Comparison of ENCODE assay signal across 8 cellular contexts in the genomic region with DNA sequence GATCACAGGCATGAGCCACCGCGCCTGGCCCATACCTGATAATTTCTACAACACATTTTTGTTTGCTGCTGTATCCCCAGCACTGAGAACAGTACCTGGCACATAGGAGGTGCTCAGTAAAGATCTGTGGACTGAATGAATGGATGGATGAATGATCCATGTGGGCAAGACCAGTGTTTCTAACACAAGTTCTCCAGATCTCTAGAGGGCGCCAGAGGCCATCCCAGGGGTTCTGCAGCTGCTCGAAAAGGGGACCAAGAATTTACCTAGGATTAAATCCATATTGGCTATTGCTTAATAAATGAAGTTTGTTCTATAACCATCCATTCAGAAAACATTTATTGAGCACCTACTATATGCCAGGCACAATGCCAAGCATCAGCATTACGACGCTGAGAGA.
DNase-seq lines count a peak whose midpoint lies in the region; ATAC-seq and TF ChIP-seq lines count a peak whose summit lies in the region.

No MANE protein-coding gene starts in this region.

- H3K27ac Mint-ChIP-seq in activated CD8-positive, alpha-beta memory T cell treated with anti-CD3 and anti-CD28 coated beads, Interleukin-2, amount 10 ng/mL, durations not matched to agents 7 days and 5 days, result no peak overlapping the region

- no peak overlapping the region for H3K4me3 Mint-ChIP-seq in activated CD8-positive, alpha-beta memory T cell treated with anti-CD3 and anti-CD28 coated beads, Interleukin-2, amount 10 ng/mL, durations not matched to agents 7 days and 5 days

- CTCF ChIA-PET in activated CD8-positive, alpha-beta memory T cell treated with anti-CD3 and anti-CD28 coated beads, Interleukin-2, amount 10 ng/mL, durations not matched to agents 7 days and 5 days (lab: Charles Lee), result interaction anchor here (1.2 kb wide), 1 partner anchor 12 kb away, joined by 5 read pairs; no protein-coding TSS in a partner anchor

- peak; percentile 57 for TF ChIP-seq CTCF in GM12874 (IDR thresholded peaks at IDR 0.05; ENCODE audit: insufficient read depth, low read depth, low read length)

- DNase-seq in Ammon's horn (ENCODE audit: low spot score) (peak; percentile 49), NCI-H2171 (lab: John Stamatoyannopoulos, UW) (peak; percentile 26), astrocyte of the hippocampus (ENCODE audit: low read depth, low spot score) (peak; percentile 7), medulla oblongata (ENCODE audit: extremely low spot score) (peak; percentile 12)
- no peak for DNase-seq in activated CD8-positive, alpha-beta memory T cell treated with anti-CD3 and anti-CD28 coated beads, Interleukin-2, amount 10 ng/mL, durations not matched to agents 7 days and 5 days

- H3K27me3 Mint-ChIP-seq in activated CD8-positive, alpha-beta memory T cell treated with anti-CD3 and anti-CD28 coated beads, Interleukin-2, amount 10 ng/mL, durations not matched to agents 7 days and 5 days, result peaks cover 3% of the 10 kb centered on the region

- ATAC-seq in HG03521 (IDR thresholded peaks at IDR 0.05; ENCODE audit: unreplicated experiment) (no peak), HG03565 (IDR thresholded peaks at IDR 0.05; ENCODE audit: unreplicated experiment) (no peak)
- no peak for ATAC-seq in activated CD8-positive, alpha-beta memory T cell treated with anti-CD3 and anti-CD28 coated beads, Interleukin-2, amount 10 ng/mL, durations not matched to agents 7 days and 5 days

- no peaks in the 10 kb centered on the region for H3K9me3 Mint-ChIP-seq in activated CD8-positive, alpha-beta memory T cell treated with anti-CD3 and anti-CD28 coated beads, Interleukin-2, amount 10 ng/mL, durations not matched to agents 7 days and 5 days (ENCODE audit: low read depth)

- H3K36me3 Mint-ChIP-seq in activated CD8-positive, alpha-beta memory T cell treated with anti-CD3 and anti-CD28 coated beads, Interleukin-2, amount 10 ng/mL, durations not matched to agents 7 days and 5 days, result no peaks in the 10 kb centered on the region

- no peaks in the 10 kb centered on the region for H3K4me1 Mint-ChIP-seq in activated CD8-positive, alpha-beta memory T cell treated with anti-CD3 and anti-CD28 coated beads, Interleukin-2, amount 10 ng/mL, durations not matched to agents 7 days and 5 days
